ENCODE assay signal across 13 cellular contexts in the genomic region with DNA sequence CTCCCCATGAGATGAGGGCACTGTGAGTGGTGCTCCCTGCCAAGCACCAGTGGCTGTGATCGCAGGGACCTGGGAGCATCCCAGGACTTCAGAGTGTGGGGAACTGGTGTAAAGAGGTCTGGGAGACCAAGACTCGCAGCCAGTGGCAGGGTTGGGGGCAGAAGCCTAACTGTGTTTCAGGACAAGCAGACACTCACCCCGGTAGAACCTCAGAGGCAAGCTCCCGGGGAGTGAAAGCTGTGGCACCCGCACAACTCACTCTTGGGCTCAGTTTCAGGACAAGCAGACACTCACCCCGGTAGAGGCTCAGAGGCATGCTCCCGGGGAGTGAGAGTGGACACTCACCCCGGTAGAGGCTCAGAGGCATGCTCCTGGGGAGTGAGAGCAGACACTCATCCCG.
A peak's percentile ranks its signal among the peaks of the same experiment; 100 is the strongest.
DNase-seq lines count a peak whose midpoint lies in the region; ATAC-seq and TF ChIP-seq lines count a peak whose summit lies in the region.
"Had no signal": no experiment of that assay in that cellular context is flagged by ENCODE, and none has a peak within 500 bp of the region (broad histone marks: within the 10 kb centered on the region; RNA-seq: fewer than 3 reads in every experiment).

No MANE protein-coding gene starts in this region.

- CTCF ChIA-PET in SK-N-SH (lab: Yijun Ruan, JAX), result interaction anchor here (0.6 to 1.3 kb wide), 9 partner anchors 8 to 839 kb away, joined by 3 to 6 read pairs (median 3); no protein-coding TSS in a partner anchor

- no peak for ATAC-seq in SK-N-SH treated with all-trans-retinoic acid at 6 μM for 48 hours

- POLR2A ChIA-PET in SK-N-SH (lab: Yijun Ruan, JAX), result no interaction called here

- H3F3A ChIP-seq in SK-N-SH (replicated peaks; ENCODE audit: insufficient read depth), result peaks cover 14% of the 10 kb centered on the region

- TF ChIP-seq CTCF in SK-N-SH (IDR thresholded peaks at IDR 0.05) (no peak), choroid plexus epithelial cell (conservative IDR thresholded peaks at IDR 0.05; ENCODE audit: low read depth, low read length) (no peak)

- no peak overlapping the region for H2AFZ ChIP-seq in SK-N-SH (ENCODE audit: low read depth)

- no peak for TF ChIP-seq EP300 in SK-N-SH (IDR thresholded peaks at IDR 0.05; ENCODE audit: borderline replicate concordance in 1 of 2, low read depth in 1 of 2, low read length in 1 of 2)

- H3K79me2 ChIP-seq in SK-N-SH (ENCODE audit: insufficient read depth), result peaks cover 96% of the 10 kb centered on the region

- no peaks in the 10 kb centered on the region for H3K9me2 ChIP-seq in SK-N-SH

- 75% methylated on average over 3 of the region's 9 CpGs for WGBS in SK-N-SH (ENCODE audit: low lambda C conversion rate)

- no peaks in the 10 kb centered on the region for H3K27me3 ChIP-seq in SK-N-SH (ENCODE audit: insufficient read depth)
- no peaks in the 10 kb centered on the region for H3K27me3 ChIP-seq in mucosa of rectum (ENCODE audit: control insufficient read depth in 2 of 2, insufficient read depth in 2 of 2, low read length in 2 of 2)
- H3K27me3 ChIP-seq in stomach smooth muscle (ENCODE audit: control insufficient read depth in 1 of 2, insufficient read depth in 2 of 2, low read length in 2 of 2), result no peaks in the 10 kb centered on the region

- no peak for DNase-seq in SK-N-SH
- DNase-seq in choroid plexus epithelial cell (ENCODE audit: low read depth), result peak; percentile 32
- no peak for DNase-seq in kidney glomerular epithelial cell (lab: John Stamatoyannopoulos, UW)
- DNase-seq in activated naive CD4-positive, alpha-beta T cell treated with Interleukin-2 at 50 U/mL for 16 hours, result no peak
- DNase-seq in iPS-NIHi11 (ENCODE audit: low spot score), result no peak
- DNase-seq: activated T-cell treated with anti-CD3 and anti-CD28 coated beads, Interleukin-2, amount 50 U/mL, for 4 hours; COR-L47; NCI-H1105; stimulated activated naive CD4-positive, alpha-beta T cell treated with Interleukin-2 at 50 U/mL for 16 hours had no signal

- no peak for TF ChIP-seq RAD21 in SK-N-SH (IDR thresholded peaks at IDR 0.05; ENCODE audit: low read length)

- H3K4me1 ChIP-seq in SK-N-SH (ENCODE audit: control insufficient read depth in 1 of 2, insufficient read depth in 2 of 2, low read depth in 1 of 2, low read length in 1 of 2) (peaks cover 41 to 59% of the 10 kb centered on the region in 2 experiments; a peak in 3 of 4 replicates), mucosa of rectum (ENCODE audit: control insufficient read depth in 2 of 2, insufficient read depth in 2 of 2, low read length in 2 of 2) (peaks cover 76 to 85% of the 10 kb centered on the region in 2 donors), stomach smooth muscle (ENCODE audit: control insufficient read depth, insufficient read depth, low read length) (peaks cover 78% of the 10 kb centered on the region)

- H4K20me1 ChIP-seq in SK-N-SH (ENCODE audit: insufficient read depth), result no peaks in the 10 kb centered on the region; the same call in 1 of the 2 replicates

- H3K4me2 ChIP-seq in SK-N-SH, result peak overlapping the region; percentile 54

- H3K4me3 ChIP-seq in SK-N-SH (ENCODE audit: low read depth in 2 of 2, low read length in 1 of 2) (no peak overlapping the region), choroid plexus epithelial cell (ENCODE audit: low read depth, low read length) (no peak overlapping the region), mucosa of rectum (ENCODE audit: low read length in 2 of 2) (no peak overlapping the region), stomach smooth muscle (ENCODE audit: low read length in 2 of 2) (no peak overlapping the region)

- H3K36me3 ChIP-seq in SK-N-SH (replicated peaks in 1 of 2; ENCODE audit: control insufficient read depth in 1 of 2, insufficient read depth in 2 of 2, low read length in 1 of 2), result peaks cover 12 to 18% of the 10 kb centered on the region in 2 experiments
- H3K36me3 ChIP-seq in mucosa of rectum (ENCODE audit: control insufficient read depth in 2 of 2, insufficient read depth in 2 of 2, low read length in 2 of 2), result peaks cover 11 to 18% of the 10 kb centered on the region in 2 donors
- peaks cover 0 to 2% of the 10 kb centered on the region in 2 donors for H3K36me3 ChIP-seq in stomach smooth muscle (ENCODE audit: control insufficient read depth in 2 of 2, insufficient read depth in 2 of 2, low read length in 2 of 2)

- H3K27ac ChIP-seq in SK-N-SH (ENCODE audit: low read depth in 2 of 2, low read length in 1 of 2), result peak overlapping the region; percentile 61 to 75; a peak in 3 of 4 replicates
- H3K27ac ChIP-seq in mucosa of rectum (ENCODE audit: low read depth in 2 of 2, low read length in 2 of 2), result peak overlapping the region; percentile 9 to 52
- H3K27ac ChIP-seq in stomach smooth muscle (ENCODE audit: low read length), result peak overlapping the region; percentile 49
- H3K27ac ChIP-seq: 22Rv1 had no signal

- H3K9ac ChIP-seq in SK-N-SH, result peak overlapping the region; percentile 45
- H3K9ac ChIP-seq in mucosa of rectum (ENCODE audit: low read depth in 1 of 2, low read length in 2 of 2), result no peak overlapping the region
- H3K9ac ChIP-seq in stomach smooth muscle (ENCODE audit: low read length in 2 of 2), result no peak overlapping the region

- H3K9me3 ChIP-seq in SK-N-SH, result no peaks in the 10 kb centered on the region
- no peaks in the 10 kb centered on the region for H3K9me3 ChIP-seq in mucosa of rectum (ENCODE audit: control insufficient read depth in 2 of 2, low read length in 2 of 2)
- no peaks in the 10 kb centered on the region for H3K9me3 ChIP-seq in stomach smooth muscle (ENCODE audit: control insufficient read depth in 2 of 2, low read length in 2 of 2)

TF ChIP-seq in SK-N-SH, 30 proteins besides CTCF, POLR2A, EP300 and RAD21 (continues in another document):
- TF ChIP-seq TAF1 (IDR thresholded peaks at IDR 0.05; ENCODE audit: borderline replicate concordance, low read depth, low read length), result no peak
- TF ChIP-seq RXRA (IDR thresholded peaks at IDR 0.05; ENCODE audit: borderline replicate concordance, low read depth), result no peak
- TF ChIP-seq RFX5 (IDR thresholded peaks at IDR 0.05; ENCODE audit: low read length), result no peak
- TF ChIP-seq, protein P1, sequence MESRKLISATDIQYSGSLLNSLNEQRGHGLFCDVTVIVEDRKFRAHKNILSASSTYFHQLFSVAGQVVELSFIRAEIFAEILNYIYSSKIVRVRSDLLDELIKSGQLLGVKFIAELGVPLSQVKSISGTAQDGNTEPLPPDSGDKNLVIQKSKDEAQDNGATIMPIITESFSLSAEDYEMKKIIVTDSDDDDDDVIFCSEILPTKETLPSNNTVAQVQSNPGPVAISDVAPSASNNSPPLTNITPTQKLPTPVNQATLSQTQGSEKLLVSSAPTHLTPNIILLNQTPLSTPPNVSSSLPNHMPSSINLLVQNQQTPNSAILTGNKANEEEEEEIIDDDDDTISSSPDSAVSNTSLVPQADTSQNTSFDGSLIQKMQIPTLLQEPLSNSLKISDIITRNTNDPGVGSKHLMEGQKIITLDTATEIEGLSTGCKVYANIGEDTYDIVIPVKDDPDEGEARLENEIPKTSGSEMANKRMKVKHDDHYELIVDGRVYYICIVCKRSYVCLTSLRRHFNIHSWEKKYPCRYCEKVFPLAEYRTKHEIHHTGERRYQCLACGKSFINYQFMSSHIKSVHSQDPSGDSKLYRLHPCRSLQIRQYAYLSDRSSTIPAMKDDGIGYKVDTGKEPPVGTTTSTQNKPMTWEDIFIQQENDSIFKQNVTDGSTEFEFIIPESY (IDR thresholded peaks at IDR 0.05; ENCODE audit: borderline replicate concordance, low read depth), result no peak
- TF ChIP-seq, protein P2, sequence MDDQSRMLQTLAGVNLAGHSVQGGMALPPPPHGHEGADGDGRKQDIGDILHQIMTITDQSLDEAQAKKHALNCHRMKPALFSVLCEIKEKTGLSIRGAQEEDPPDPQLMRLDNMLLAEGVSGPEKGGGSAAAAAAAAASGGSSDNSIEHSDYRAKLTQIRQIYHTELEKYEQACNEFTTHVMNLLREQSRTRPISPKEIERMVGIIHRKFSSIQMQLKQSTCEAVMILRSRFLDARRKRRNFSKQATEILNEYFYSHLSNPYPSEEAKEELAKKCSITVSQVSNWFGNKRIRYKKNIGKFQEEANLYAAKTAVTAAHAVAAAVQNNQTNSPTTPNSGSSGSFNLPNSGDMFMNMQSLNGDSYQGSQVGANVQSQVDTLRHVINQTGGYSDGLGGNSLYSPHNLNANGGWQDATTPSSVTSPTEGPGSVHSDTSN (IDR thresholded peaks at IDR 0.05), result no peak
- no peak for TF ChIP-seq FOSL2 (IDR thresholded peaks at IDR 0.05; ENCODE audit: borderline replicate concordance, low read depth)

TF ChIP-seq in SK-N-SH treated with all-trans-retinoic acid at 6 μM for 48 hours, 23 proteins besides CTCF, POLR2A, EP300 and RAD21 (continues in another document):
- no peak for TF ChIP-seq ZNF565 (CRISPR knock-in tag; conservative IDR thresholded peaks at IDR 0.05; ENCODE audit: low read depth)
- no peak for TF ChIP-seq ARNTL (CRISPR knock-in tag; IDR thresholded peaks at IDR 0.05; ENCODE audit: borderline replicate concordance, low read depth)
- TF ChIP-seq OSR1 (CRISPR knock-in tag; IDR thresholded peaks at IDR 0.05), result no peak
- TF ChIP-seq, protein P3, sequence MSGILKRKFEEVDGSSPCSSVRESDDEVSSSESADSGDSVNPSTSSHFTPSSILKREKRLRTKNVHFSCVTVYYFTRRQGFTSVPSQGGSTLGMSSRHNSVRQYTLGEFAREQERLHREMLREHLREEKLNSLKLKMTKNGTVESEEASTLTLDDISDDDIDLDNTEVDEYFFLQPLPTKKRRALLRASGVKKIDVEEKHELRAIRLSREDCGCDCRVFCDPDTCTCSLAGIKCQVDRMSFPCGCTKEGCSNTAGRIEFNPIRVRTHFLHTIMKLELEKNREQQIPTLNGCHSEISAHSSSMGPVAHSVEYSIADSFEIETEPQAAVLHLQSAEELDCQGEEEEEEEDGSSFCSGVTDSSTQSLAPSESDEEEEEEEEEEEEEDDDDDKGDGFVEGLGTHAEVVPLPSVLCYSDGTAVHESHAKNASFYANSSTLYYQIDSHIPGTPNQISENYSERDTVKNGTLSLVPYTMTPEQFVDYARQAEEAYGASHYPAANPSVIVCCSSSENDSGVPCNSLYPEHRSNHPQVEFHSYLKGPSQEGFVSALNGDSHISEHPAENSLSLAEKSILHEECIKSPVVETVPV (CRISPR knock-in tag; IDR thresholded peaks at IDR 0.05), result no peak
